ENCODE assay signal across 35 cellular contexts in genomic region chr11:130136107-130136506, GRCh38. TPM values are rescaled to one million over a fixed set of nuclear protein-coding genes. Genes with fewer than 3 reads are reported as not detected.
"Had no signal": no experiment of that assay in that cellular context is flagged by ENCODE, and none has a peak within 500 bp of the region (broad histone marks: within the 10 kb centered on the region; RNA-seq: fewer than 3 reads in every experiment).

No MANE protein-coding gene starts in this region.

- H3K4me1 Mint-ChIP-seq: neural progenitor cell had no signal

- H3K9me3 ChIP-seq: colonic mucosa, esophagus squamous epithelium, thoracic aorta, uterus had no signal

- ATAC-seq: activated CD4-positive, CD25-positive, alpha-beta regulatory T cell treated with anti-CD3 and anti-CD28 coated beads, Interleukin-2, amount 50 U/mL, for 24 hours; activated naive CD8-positive, alpha-beta T cell treated with anti-CD3 and anti-CD28 coated beads, Interleukin-2, amount 50 U/mL, for 24 hours; left lobe of liver; natural killer cell; sciatic nerve had no signal

- H3K9me3 Mint-ChIP-seq: activated naive CD8-positive, alpha-beta T cell treated with anti-CD3 and anti-CD28 coated beads, Interleukin-2, amount 50 U/mL, for 24 hours; activated T-helper 1 cell treated with anti-CD3 and anti-CD28 coated beads, Interleukin-12 subunit alpha, Interleukin-12 subunit beta, Interleukin-2, Interleukin-4 antibody, amounts not matched to agents 30 ng/mL and 10 ng/mL and 1 ng/mL, durations not matched to agents 14 hours and 24 hours and 36 hours; natural killer cell; neural progenitor cell; stimulated activated naive CD8-positive, alpha-beta T cell treated with anti-CD3 and anti-CD28 coated beads, Interleukin-15, Interleukin-2, amounts not matched to agents 100 ng/mL and 50 ng/mL, for 24 hours; type B pancreatic cell had no signal

- H3K4me1 ChIP-seq: colonic mucosa, neural progenitor cell, uterus had no signal

- H3K4me3 ChIP-seq: colonic mucosa, esophagus squamous epithelium, hepatocyte, lung, neural progenitor cell, skin epidermis, thoracic aorta, uterus had no signal

- H3K27ac Mint-ChIP-seq: activated naive CD8-positive, alpha-beta T cell treated with anti-CD3 and anti-CD28 coated beads, Interleukin-2, amount 50 U/mL, for 24 hours; activated T-helper 1 cell treated with anti-CD3 and anti-CD28 coated beads, Interleukin-12 subunit alpha, Interleukin-12 subunit beta, Interleukin-2, Interleukin-4 antibody, amounts not matched to agents 30 ng/mL and 10 ng/mL and 1 ng/mL, durations not matched to agents 14 hours and 24 hours and 36 hours; natural killer cell; neural progenitor cell; stimulated activated naive CD8-positive, alpha-beta T cell treated with anti-CD3 and anti-CD28 coated beads, Interleukin-15, Interleukin-2, amounts not matched to agents 100 ng/mL and 50 ng/mL, for 24 hours; type B pancreatic cell had no signal

- H3K27me3 Mint-ChIP-seq: activated naive CD8-positive, alpha-beta T cell treated with anti-CD3 and anti-CD28 coated beads, Interleukin-2, amount 50 U/mL, for 24 hours; stimulated activated naive CD8-positive, alpha-beta T cell treated with anti-CD3 and anti-CD28 coated beads, Interleukin-15, Interleukin-2, amounts not matched to agents 100 ng/mL and 50 ng/mL, for 24 hours; type B pancreatic cell had no signal

- H3K27me3 ChIP-seq: colonic mucosa, esophagus squamous epithelium, hepatocyte, neural progenitor cell, uterus had no signal

- H3K4me2 ChIP-seq: hepatocyte, neural progenitor cell had no signal

- H3K36me3 ChIP-seq: colonic mucosa, uterus had no signal

- H3K9ac ChIP-seq: neural progenitor cell had no signal

- H3K27ac ChIP-seq: colonic mucosa, epithelial cell of prostate, esophagus squamous epithelium, hepatocyte, neural progenitor cell, skin epidermis, thoracic aorta, uterus, WERI-Rb-1 had no signal

- H2AFZ ChIP-seq: hepatocyte, neural progenitor cell had no signal

- DNase-seq: activated CD4-positive, alpha-beta T cell treated with anti-CD3 and anti-CD28 coated beads for 48 hours; activated CD4-positive, alpha-beta T cell treated with anti-CD3 and anti-CD28 coated beads, Interleukin-2, amount 50 U/mL, for 48 hours; activated CD8-positive, alpha-beta memory T cell treated with anti-CD3 and anti-CD28 coated beads, Interleukin-2, amount 50 U/mL, for 4 hours; activated gamma-delta T cell; activated naive CD4-positive, alpha-beta T cell treated with anti-CD3 and anti-CD28 coated beads, Interleukin-2, amount 50 U/mL, for 16 hours; activated naive CD8-positive, alpha-beta T cell treated with anti-CD3 and anti-CD28 coated beads, Interleukin-2, amount 50 U/mL, for 24 hours; activated T-cell treated with anti-CD3 and anti-CD28 coated beads, Interleukin-2, amount 50 U/mL, for 1 hour; amygdala; cerebellar nuclear complex; colonic mucosa; effector CD8-positive, alpha-beta T cell; esophagus squamous epithelium; kidney; mesendoderm; natural killer cell; occipital lobe; stimulated activated CD4-positive, alpha-beta T cell treated with anti-CD3 and anti-CD28 coated beads, Interleukin-12 subunit alpha, Interleukin-12 subunit beta, amount 100 ng/mL, for 4 hours; stimulated activated CD4-positive, alpha-beta T cell treated with anti-CD3 and anti-CD28 coated beads, Interleukin-4, amount 100 ng/mL, for 1 hour; T1000; uterus; WERI-Rb-1 had no signal

- H3K4me3 Mint-ChIP-seq: activated naive CD8-positive, alpha-beta T cell treated with anti-CD3 and anti-CD28 coated beads, Interleukin-2, amount 50 U/mL, for 24 hours; activated T-helper 1 cell treated with anti-CD3 and anti-CD28 coated beads, Interleukin-12 subunit alpha, Interleukin-12 subunit beta, Interleukin-2, Interleukin-4 antibody, amounts not matched to agents 30 ng/mL and 10 ng/mL and 1 ng/mL, durations not matched to agents 14 hours and 24 hours and 36 hours; natural killer cell; neural progenitor cell; stimulated activated naive CD8-positive, alpha-beta T cell treated with anti-CD3 and anti-CD28 coated beads, Interleukin-15, Interleukin-2, amounts not matched to agents 100 ng/mL and 50 ng/mL, for 24 hours; type B pancreatic cell had no signal

RNA-seq across cellular contexts. Expression of gene ST14, which starts 23.5 kb away (rescaled TPM):
- total RNA-seq: activated T-helper 1 cell treated with anti-CD3 and anti-CD28 coated beads, Interleukin-12 subunit alpha, Interleukin-12 subunit beta, Interleukin-2, Interleukin-4 antibody, amounts not matched to agents 30 ng/mL and 10 ng/mL and 1 ng/mL, durations not matched to agents 14 hours and 24 hours and 36 hours; frontal cortex; occipital lobe; T-helper 1 cell treated with Interleukin-12 subunit alpha and Interleukin-12 subunit beta and Interleukin-4 antibody, amounts not matched to agents 30 ng/mL and 1 ng/mL, for 36 hours had no signal
